Comparison of ENCODE assay signal across 8 cellular contexts in genomic region chr1:161738627-161739287, GRCh38. TPM values are rescaled to one million over a fixed set of nuclear protein-coding genes. Genes with fewer than 3 reads are reported as not detected.
DNase-seq lines count a peak whose midpoint lies in the region; ATAC-seq lines count a peak whose summit lies in the region.

No MANE protein-coding gene starts in this region.

- no peaks in the 10 kb centered on the region for H3K27me3 ChIP-seq in NT2/D1 (ENCODE audit: insufficient read depth, insufficient read length)

- H3K27me3 Mint-ChIP-seq in activated T-cell treated with anti-CD3 and anti-CD28 coated beads, Interleukin-2, amount 50 U/mL, for 4 hours (ENCODE audit: low read depth), result peaks cover 4% of the 10 kb centered on the region

- in situ Hi-C loops in Caki2 (cut with HindIII; ENCODE audit: low pct_unique_long_range_greater_than_20kb, low sequenced_read_pairs), result no loop called here

- H3K4me3 ChIP-seq in NT2/D1 (ENCODE audit: insufficient read length, low read depth), result no peak overlapping the region

- no peaks in the 10 kb centered on the region for H3K36me3 ChIP-seq in NT2/D1 (ENCODE audit: insufficient read depth, insufficient read length, low read length)

- peaks cover 34% of the 10 kb centered on the region for H3K4me1 Mint-ChIP-seq in activated T-cell treated with anti-CD3 and anti-CD28 coated beads, Interleukin-2, amount 50 U/mL, for 4 hours (ENCODE audit: low read depth)

- ATAC-seq in GM19328 (IDR thresholded peaks at IDR 0.05; ENCODE audit: unreplicated experiment) (peak; percentile 68), HG03354 (IDR thresholded peaks at IDR 0.05; ENCODE audit: poor library complexity, severe bottlenecking, unreplicated experiment) (peak; percentile 60)
- ATAC-seq in activated T-cell treated with anti-CD3 and anti-CD28 coated beads, Interleukin-2, amount 50 U/mL, for 4 hours, result peak; percentile 68 to 76

- no peaks in the 10 kb centered on the region for H3K9me3 ChIP-seq in NT2/D1 (ENCODE audit: insufficient read depth, low read length)

- DNase-seq in Caki2 (ENCODE audit: low read depth) (peak; percentile 60), NT2/D1 (ENCODE audit: low read depth, low spot score) (peak; percentile 71), germinal center (ENCODE audit: low spot score) (peak; percentile 21), renal cortical epithelial cell (ENCODE audit: low read depth) (peak; percentile 78), DMS153 (lab: John Stamatoyannopoulos, UW) (no peak)
- peak; percentile 26 for DNase-seq in activated T-cell treated with anti-CD3 and anti-CD28 coated beads, Interleukin-2, amount 50 U/mL, for 4 hours

- H3K4me1 ChIP-seq in NT2/D1 (ENCODE audit: insufficient read depth, insufficient read length), result no peaks in the 10 kb centered on the region

- H3K36me3 Mint-ChIP-seq in activated T-cell treated with anti-CD3 and anti-CD28 coated beads, Interleukin-2, amount 50 U/mL, for 4 hours (ENCODE audit: insufficient read depth), result no peaks in the 10 kb centered on the region

- no peaks in the 10 kb centered on the region for H3K9me3 Mint-ChIP-seq in activated T-cell treated with anti-CD3 and anti-CD28 coated beads, Interleukin-2, amount 50 U/mL, for 4 hours

- H3K9ac ChIP-seq in NT2/D1 (ENCODE audit: insufficient read length, low read depth), result no peak overlapping the region

- no peak overlapping the region for H3K4me3 Mint-ChIP-seq in activated T-cell treated with anti-CD3 and anti-CD28 coated beads, Interleukin-2, amount 50 U/mL, for 4 hours

RNA-seq across cellular contexts. Expression of gene DUSP12, which starts 10.8 kb away (rescaled TPM):
- total RNA-seq in Caki2 (2014; rRNA removed; shearing (Covaris generic); ENCODE audit: low replicate concordance), result 20.4 and 36.9 TPM in 2 replicates
- 10 to 100 TPM; 41.7 to 45.1 (median 41.7) TPM for total RNA-seq in activated T-cell treated with anti-CD3 and anti-CD28 coated beads, Interleukin-2, amount 50 U/mL, for 4 hours
- 30.0 and 37.9 TPM in 2 replicates for total RNA-seq in renal cortical epithelial cell

RNA-seq across cellular contexts. Expression of gene FCRLB, which starts 17.4 kb away (rescaled TPM):
- 3.2 and 5.3 TPM in 2 replicates for total RNA-seq in Caki2 (2014; rRNA removed; shearing (Covaris generic); ENCODE audit: low replicate concordance)
- total RNA-seq in activated T-cell treated with anti-CD3 and anti-CD28 coated beads, Interleukin-2, amount 50 U/mL, for 4 hours, result under 1 TPM in 2 of 3 donors, not detected in 1; 0.14 to 0.18 TPM
- total RNA-seq in renal cortical epithelial cell, result 1.1 and 1.9 TPM in 2 replicates

RNA-seq across cellular contexts. Expression of gene ATF6, which starts 27.4 kb away (rescaled TPM):
- total RNA-seq in Caki2 (2014; rRNA removed; shearing (Covaris generic); ENCODE audit: low replicate concordance), result 10.8 and 13.5 TPM in 2 replicates
- total RNA-seq in activated T-cell treated with anti-CD3 and anti-CD28 coated beads, Interleukin-2, amount 50 U/mL, for 4 hours, result 10 to 100 TPM; 20.0 to 26.2 (median 24.8) TPM
- total RNA-seq in renal cortical epithelial cell, result 35.1 and 42.8 TPM in 2 replicates

RNA-seq across cellular contexts. Expression of gene FCRLA, which starts 31.7 kb away (rescaled TPM):
- total RNA-seq in Caki2 (2014; rRNA removed; shearing (Covaris generic); ENCODE audit: low replicate concordance), result not detected in 2 replicates
- total RNA-seq in activated T-cell treated with anti-CD3 and anti-CD28 coated beads, Interleukin-2, amount 50 U/mL, for 4 hours, result under 1 TPM; 0.24 to 0.38 (median 0.28) TPM
- total RNA-seq in renal cortical epithelial cell, result 1.4 TPM in 1 of 2 replicates, not detected in the other
